In genomic region chr5:152177626-152178349, GRCh38 we compare ENCODE assay signal across 27 cellular contexts.
"Had no signal": no experiment of that assay in that cellular context is flagged by ENCODE, and none has a peak within 500 bp of the region (broad histone marks: within the 10 kb centered on the region; RNA-seq: fewer than 3 reads in every experiment).

No MANE protein-coding gene starts in this region.

- H3K36me3 Mint-ChIP-seq: naive B cell; natural killer cell treated with Interleukin-12 subunit alpha and Interleukin-12 subunit beta and Interleukin-15 and Interleukin-18, amount 100 ng/mL, for 72 hours; stimulated activated effector memory CD8-positive, alpha-beta T cell treated with anti-CD3 and anti-CD28 coated beads, Interleukin-12 subunit alpha, Interleukin-12 subunit beta, amount 100 ng/mL, for 72 hours; type B pancreatic cell had no signal

- H3K4me1 ChIP-seq: esophagus squamous epithelium, heart right ventricle, lower lobe of right lung, neural progenitor cell, parathyroid adenoma, right atrium auricular region, stomach, thyroid gland had no signal

- H3K27ac Mint-ChIP-seq: effector memory CD8-positive, alpha-beta T cell; naive B cell; natural killer cell treated with Interleukin-12 subunit alpha and Interleukin-12 subunit beta and Interleukin-15 and Interleukin-18, amount 100 ng/mL, for 72 hours; neural progenitor cell; progenitor cell of endocrine pancreas; stimulated activated effector memory CD8-positive, alpha-beta T cell treated with anti-CD3 and anti-CD28 coated beads, Interleukin-12 subunit alpha, Interleukin-12 subunit beta, amount 100 ng/mL, for 72 hours; type B pancreatic cell had no signal

- H3K9me3 Mint-ChIP-seq: stimulated activated effector memory CD8-positive, alpha-beta T cell treated with anti-CD3 and anti-CD28 coated beads, Interleukin-12 subunit alpha, Interleukin-12 subunit beta, amount 100 ng/mL, for 72 hours; type B pancreatic cell had no signal

- ATAC-seq: effector memory CD8-positive, alpha-beta T cell; heart right ventricle; left ventricle myocardium superior; lower lobe of right lung; mucosa of descending colon; natural killer cell treated with Interleukin-12 subunit alpha and Interleukin-12 subunit beta and Interleukin-15 and Interleukin-18, amount 100 ng/mL, for 72 hours; sciatic nerve; stimulated activated effector memory CD8-positive, alpha-beta T cell treated with anti-CD3 and anti-CD28 coated beads, Interleukin-12 subunit alpha, Interleukin-12 subunit beta, amount 100 ng/mL, for 72 hours had no signal

- H3K27ac ChIP-seq: coronary artery, esophagus squamous epithelium, heart right ventricle, lower lobe of right lung, neural progenitor cell, parathyroid adenoma, right atrium auricular region, stomach, thyroid gland had no signal

- DNase-seq: effector memory CD8-positive, alpha-beta T cell; erythroblast; esophagus squamous epithelium; foreskin melanocyte; glutamatergic neuron; heart right ventricle; hypothalamus; left ventricle myocardium superior; lower lobe of right lung; mucosa of descending colon; naive B cell; stimulated activated CD4-positive, alpha-beta T cell treated with anti-CD3 and anti-CD28 coated beads, Interleukin-2, amount 100 ng/mL, for 24 hours; stimulated activated CD4-positive, alpha-beta T cell treated with anti-CD3 and anti-CD28 coated beads, Interleukin-4, amount 100 ng/mL, for 24 hours; stimulated activated naive CD4-positive, alpha-beta T cell treated with Interleukin-2 at 50 U/mL for 16 hours; stomach; thyroid gland had no signal

- H3K79me2 ChIP-seq: parathyroid adenoma had no signal

- H3K9ac ChIP-seq: neural progenitor cell, parathyroid adenoma had no signal

- FAIRE-seq: endometrium, keratinocyte had no signal

- H2AFZ ChIP-seq: neural progenitor cell, parathyroid adenoma had no signal

- H3K36me3 ChIP-seq: esophagus squamous epithelium, heart right ventricle, lower lobe of right lung, neural progenitor cell, right atrium auricular region, stomach, thyroid gland had no signal

- H3K4me2 ChIP-seq: neural progenitor cell had no signal

- H3K4me3 ChIP-seq: coronary artery, esophagus squamous epithelium, heart right ventricle, lower lobe of right lung, mucosa of descending colon, neural progenitor cell, right atrium auricular region, stomach, thyroid gland had no signal

- H3K9me3 ChIP-seq: lower lobe of right lung, right atrium auricular region, thyroid gland had no signal

- H3K27me3 Mint-ChIP-seq: progenitor cell of endocrine pancreas, type B pancreatic cell had no signal

- H3K4me1 Mint-ChIP-seq: naive B cell; neural progenitor cell; stimulated activated effector memory CD8-positive, alpha-beta T cell treated with anti-CD3 and anti-CD28 coated beads, Interleukin-12 subunit alpha, Interleukin-12 subunit beta, amount 100 ng/mL, for 72 hours had no signal

- H3K27me3 ChIP-seq: esophagus squamous epithelium, heart right ventricle, neural progenitor cell, right atrium auricular region, stomach, thyroid gland had no signal

- H3K4me3 Mint-ChIP-seq: effector memory CD8-positive, alpha-beta T cell; naive B cell; natural killer cell treated with Interleukin-12 subunit alpha and Interleukin-12 subunit beta and Interleukin-15 and Interleukin-18, amount 100 ng/mL, for 72 hours; neural progenitor cell; stimulated activated effector memory CD8-positive, alpha-beta T cell treated with anti-CD3 and anti-CD28 coated beads, Interleukin-12 subunit alpha, Interleukin-12 subunit beta, amount 100 ng/mL, for 72 hours; type B pancreatic cell had no signal
